In the genomic region with DNA sequence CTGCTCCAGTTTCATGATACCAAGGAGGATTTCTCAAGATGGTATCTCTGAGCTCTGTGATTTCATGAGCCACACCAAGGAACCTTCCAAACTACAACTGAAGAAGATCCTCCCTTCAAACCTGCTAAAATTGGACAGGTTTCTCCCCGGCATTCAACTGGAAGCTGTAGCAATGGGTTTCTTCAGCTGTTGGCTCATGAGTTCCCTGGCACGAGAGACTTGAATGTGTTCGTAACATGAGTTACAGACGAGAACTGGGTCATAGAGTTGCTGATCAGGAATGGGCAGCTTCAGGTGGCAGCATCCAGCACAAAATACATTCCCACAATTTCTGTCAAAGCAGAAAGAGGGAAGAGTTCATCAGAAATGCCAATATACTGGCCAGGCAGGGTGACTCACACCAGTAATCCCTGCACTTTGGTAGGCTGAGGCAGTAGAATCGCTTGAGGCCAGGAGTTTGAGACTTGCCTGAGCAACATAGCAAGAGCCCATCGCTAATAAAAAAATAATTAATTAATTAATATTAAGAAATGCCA, we compare ENCODE assay signal across 35 cellular contexts. TPM values are rescaled to one million over a fixed set of nuclear protein-coding genes. Genes with fewer than 3 reads are reported as not detected.
"Had no signal": no experiment of that assay in that cellular context is flagged by ENCODE, and none has a peak within 500 bp of the region (broad histone marks: within the 10 kb centered on the region; RNA-seq: fewer than 3 reads in every experiment).

No MANE protein-coding gene starts in this region.

- H3K4me1 ChIP-seq: ascending aorta, breast epithelium, colonic mucosa had no signal

- H3K27ac Mint-ChIP-seq: activated B cell treated with CpG ODN at 0.5 μM for 24 hours; activated CD8-positive, alpha-beta memory T cell treated with anti-CD3 and anti-CD28 coated beads, Interleukin-2, amount 10 ng/mL, durations not matched to agents 7 days and 5 days; activated naive CD4-positive, alpha-beta T cell treated with anti-CD3 and anti-CD28 coated beads, Interleukin-2, amount 10 ng/mL, durations not matched to agents 7 days and 5 days; activated naive CD8-positive, alpha-beta T cell treated with anti-CD3 and anti-CD28 coated beads, Interleukin-2, amount 10 ng/mL, durations not matched to agents 7 days and 5 days; T-helper 17 cell; T-helper 2 cell treated with Interferon-gamma antibody and Interleukin-4, amounts not matched to agents 5 μg/mL and 100 μg/mL, for 36 hours had no signal

- H3K4me3 Mint-ChIP-seq: activated B cell treated with CpG ODN at 0.5 μM for 24 hours; activated CD8-positive, alpha-beta memory T cell treated with anti-CD3 and anti-CD28 coated beads, Interleukin-2, amount 10 ng/mL, durations not matched to agents 7 days and 5 days; activated CD8-positive, alpha-beta T cell treated with anti-CD3 and anti-CD28 coated beads for 36 hours; activated naive CD4-positive, alpha-beta T cell treated with anti-CD3 and anti-CD28 coated beads, Interleukin-2, amount 10 ng/mL, durations not matched to agents 7 days and 5 days; activated naive CD8-positive, alpha-beta T cell treated with anti-CD3 and anti-CD28 coated beads, Interleukin-2, amount 10 ng/mL, durations not matched to agents 7 days and 5 days; activated T-helper 1 cell treated with anti-CD3 and anti-CD28 coated beads, Interleukin-12 subunit alpha, Interleukin-12 subunit beta, Interleukin-2, Interleukin-4 antibody, amounts not matched to agents 30 ng/mL and 10 ng/mL and 1 ng/mL, durations not matched to agents 14 hours and 24 hours and 36 hours; brain; T-helper 17 cell; T-helper 2 cell treated with Interferon-gamma antibody and Interleukin-4, amounts not matched to agents 5 μg/mL and 100 μg/mL, for 36 hours had no signal

- H3K27ac ChIP-seq: ascending aorta, breast epithelium, cardiac muscle cell, colonic mucosa, esophagus squamous epithelium, WERI-Rb-1 had no signal

- H3K27me3 Mint-ChIP-seq: activated B cell treated with CpG ODN at 0.5 μM for 24 hours; activated CD8-positive, alpha-beta memory T cell treated with anti-CD3 and anti-CD28 coated beads, Interleukin-2, amount 10 ng/mL, durations not matched to agents 7 days and 5 days; activated CD8-positive, alpha-beta T cell treated with anti-CD3 and anti-CD28 coated beads for 36 hours; activated naive CD4-positive, alpha-beta T cell treated with anti-CD3 and anti-CD28 coated beads, Interleukin-2, amount 10 ng/mL, durations not matched to agents 7 days and 5 days; activated naive CD8-positive, alpha-beta T cell treated with anti-CD3 and anti-CD28 coated beads, Interleukin-2, amount 10 ng/mL, durations not matched to agents 7 days and 5 days; brain; T-helper 17 cell had no signal

- H3K4me3 ChIP-seq: ascending aorta, breast epithelium, cardiac muscle cell, colonic mucosa, esophagus squamous epithelium had no signal

- H3K27me3 ChIP-seq: ascending aorta, breast epithelium, cardiac muscle cell, colonic mucosa, esophagus squamous epithelium had no signal

- ATAC-seq: activated CD4-positive, CD25-positive, alpha-beta regulatory T cell treated with anti-CD3 and anti-CD28 coated beads, Interleukin-2, amount 50 U/mL, for 24 hours; activated CD8-positive, alpha-beta memory T cell treated with anti-CD3 and anti-CD28 coated beads, Interleukin-2, amount 10 ng/mL, durations not matched to agents 7 days and 5 days; activated CD8-positive, alpha-beta T cell treated with anti-CD3 and anti-CD28 coated beads for 36 hours; T-helper 17 cell had no signal

- H3K9me3 ChIP-seq: ascending aorta, breast epithelium, colonic mucosa, esophagus squamous epithelium had no signal

- DNase-seq: activated B cell treated with CpG ODN at 0.5 μM for 24 hours; activated CD4-positive, alpha-beta T cell treated with anti-CD3 and anti-CD28 coated beads for 48 hours; activated CD4-positive, alpha-beta T cell treated with anti-CD3 and anti-CD28 coated beads, Interleukin-2, amount 50 U/mL, for 1 hour; activated CD4-positive, alpha-beta T cell treated with anti-CD3 and anti-CD28 coated beads, Interleukin-2, amount 50 U/mL, for 48 hours; activated CD8-positive, alpha-beta memory T cell treated with anti-CD3 and anti-CD28 coated beads, Interleukin-2, amount 10 ng/mL, durations not matched to agents 7 days and 5 days; activated CD8-positive, alpha-beta memory T cell treated with anti-CD3 and anti-CD28 coated beads, Interleukin-2, amount 50 U/mL, for 4 hours; activated CD8-positive, alpha-beta T cell treated with anti-CD3 and anti-CD28 coated beads for 36 hours; activated gamma-delta T cell; activated naive CD4-positive, alpha-beta T cell; activated naive CD4-positive, alpha-beta T cell treated with anti-CD3 and anti-CD28 coated beads, Interleukin-2, amount 10 ng/mL, durations not matched to agents 7 days and 5 days; activated naive CD8-positive, alpha-beta T cell treated with anti-CD3 and anti-CD28 coated beads, Interleukin-2, amount 10 ng/mL, durations not matched to agents 7 days and 5 days; activated T-cell treated with anti-CD3 and anti-CD28 coated beads, Interleukin-2, amount 50 U/mL, for 1 hour; activated T-cell treated with anti-CD3 and anti-CD28 coated beads, Interleukin-2, amount 50 U/mL, for 48 hours; central memory CD4-positive, alpha-beta T cell; cerebellar nuclear complex; colonic mucosa; effector CD8-positive, alpha-beta T cell; esophagus squamous epithelium; foreskin melanocyte; head of caudate nucleus; T-helper 1 cell; T-helper 17 cell; T1000; WERI-Rb-1 had no signal

- H3K9me3 Mint-ChIP-seq: activated B cell treated with CpG ODN at 0.5 μM for 24 hours; activated CD8-positive, alpha-beta T cell treated with anti-CD3 and anti-CD28 coated beads for 36 hours; activated naive CD4-positive, alpha-beta T cell treated with anti-CD3 and anti-CD28 coated beads, Interleukin-2, amount 10 ng/mL, durations not matched to agents 7 days and 5 days; activated naive CD4-positive, alpha-beta T cell treated with anti-CD3 and anti-CD28 coated beads, Interleukin-2, amount 50 U/mL, for 72 hours; activated naive CD8-positive, alpha-beta T cell treated with anti-CD3 and anti-CD28 coated beads, Interleukin-2, amount 10 ng/mL, durations not matched to agents 7 days and 5 days; activated T-helper 1 cell treated with anti-CD3 and anti-CD28 coated beads, Interleukin-12 subunit alpha, Interleukin-12 subunit beta, Interleukin-2, Interleukin-4 antibody, amounts not matched to agents 30 ng/mL and 10 ng/mL and 1 ng/mL, durations not matched to agents 14 hours and 24 hours and 36 hours; brain; T-helper 2 cell treated with Interferon-gamma antibody and Interleukin-4, amounts not matched to agents 5 μg/mL and 100 μg/mL, for 36 hours had no signal

RNA-seq across cellular contexts. Expression of a gene that starts 3.4 kb away (rescaled TPM):
- total RNA-seq: ascending aorta, dermis microvascular lymphatic vessel endothelial cell, endothelial cell of umbilical vein had no signal
- polyA plus RNA-seq: cardiac muscle cell, fibroblast of lung had no signal
